Comparison of ENCODE assay signal across 1 cellular context in the genomic region with DNA sequence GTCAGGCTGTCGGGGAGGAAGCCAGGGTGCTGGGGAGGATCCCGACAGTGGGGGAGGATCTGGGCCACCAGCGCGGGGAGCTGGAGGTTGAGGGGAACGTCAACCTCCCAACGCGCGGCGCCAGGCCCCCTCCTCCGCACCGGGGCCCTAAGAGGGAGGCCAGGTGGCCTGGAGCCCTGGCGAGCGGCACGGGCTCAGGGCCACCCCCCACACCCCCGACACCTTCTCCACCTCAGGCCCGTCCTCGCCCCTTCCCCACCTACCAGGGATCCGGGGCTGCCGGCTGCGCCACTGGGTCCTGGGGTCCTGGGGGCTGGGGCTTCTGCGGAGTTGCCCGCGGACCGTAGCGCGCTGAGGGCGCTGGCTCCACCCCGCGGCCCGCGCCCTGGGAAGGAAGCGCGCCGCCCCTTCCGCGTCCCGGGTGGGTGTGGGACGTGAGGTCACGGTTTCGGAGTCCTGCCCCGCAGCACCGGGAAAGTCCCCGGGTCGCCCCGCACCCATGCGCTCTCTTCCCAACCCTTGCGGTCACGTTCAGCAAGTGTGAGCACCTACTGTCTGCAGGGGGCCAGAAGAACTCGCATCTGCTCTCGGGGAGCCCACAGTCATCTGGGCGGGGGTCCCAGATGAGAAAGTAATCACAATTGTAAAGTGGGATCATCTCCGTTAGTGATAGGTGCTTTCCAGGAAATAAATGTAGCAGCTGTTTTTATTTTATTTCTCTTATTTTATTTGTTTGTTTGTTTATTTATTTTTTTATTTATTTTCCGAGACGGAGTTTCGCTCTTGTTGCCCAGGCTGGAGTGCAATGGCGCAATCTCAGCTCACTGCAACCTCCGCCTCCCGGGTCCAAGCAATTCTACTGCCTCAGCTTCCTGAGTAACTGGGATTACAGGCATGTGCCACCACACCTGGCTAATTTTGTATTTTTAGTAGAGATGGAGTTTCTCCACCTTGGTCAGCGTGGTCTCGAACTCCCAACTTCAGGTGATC.
TF ChIP-seq lines count a peak whose summit lies in the region.

A gene (minus strand): TSS at position 362 of the 990 bp plus-strand sequence. CDS start 13,335 bp downstream, outside the sequence.

TF ChIP-seq in HepG2, 621 proteins besides CTCF, POLR2A, EP300 and RAD21 (continued from another document and continues in another):
- TF ChIP-seq, protein P1, sequence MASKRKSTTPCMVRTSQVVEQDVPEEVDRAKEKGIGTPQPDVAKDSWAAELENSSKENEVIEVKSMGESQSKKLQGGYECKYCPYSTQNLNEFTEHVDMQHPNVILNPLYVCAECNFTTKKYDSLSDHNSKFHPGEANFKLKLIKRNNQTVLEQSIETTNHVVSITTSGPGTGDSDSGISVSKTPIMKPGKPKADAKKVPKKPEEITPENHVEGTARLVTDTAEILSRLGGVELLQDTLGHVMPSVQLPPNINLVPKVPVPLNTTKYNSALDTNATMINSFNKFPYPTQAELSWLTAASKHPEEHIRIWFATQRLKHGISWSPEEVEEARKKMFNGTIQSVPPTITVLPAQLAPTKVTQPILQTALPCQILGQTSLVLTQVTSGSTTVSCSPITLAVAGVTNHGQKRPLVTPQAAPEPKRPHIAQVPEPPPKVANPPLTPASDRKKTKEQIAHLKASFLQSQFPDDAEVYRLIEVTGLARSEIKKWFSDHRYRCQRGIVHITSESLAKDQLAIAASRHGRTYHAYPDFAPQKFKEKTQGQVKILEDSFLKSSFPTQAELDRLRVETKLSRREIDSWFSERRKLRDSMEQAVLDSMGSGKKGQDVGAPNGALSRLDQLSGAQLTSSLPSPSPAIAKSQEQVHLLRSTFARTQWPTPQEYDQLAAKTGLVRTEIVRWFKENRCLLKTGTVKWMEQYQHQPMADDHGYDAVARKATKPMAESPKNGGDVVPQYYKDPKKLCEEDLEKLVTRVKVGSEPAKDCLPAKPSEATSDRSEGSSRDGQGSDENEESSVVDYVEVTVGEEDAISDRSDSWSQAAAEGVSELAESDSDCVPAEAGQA (IDR thresholded peaks at IDR 0.05; ENCODE audit: low read depth), result no peak
- TF ChIP-seq, protein P1 (CRISPR knock-in tag; IDR thresholded peaks at IDR 0.05; ENCODE audit: borderline replicate concordance), result no peak
- no peak for TF ChIP-seq GTF2F1 (IDR thresholded peaks at IDR 0.05; ENCODE audit: low read length)
- no peak for TF ChIP-seq KDM5B (CRISPR knock-in tag; IDR thresholded peaks at IDR 0.05; ENCODE audit: borderline replicate concordance)
- 0 out of 2 replicates have a peak, but pooled peaks have one; percentile 49 for TF ChIP-seq NR1H2 (CRISPR knock-in tag; IDR thresholded peaks at IDR 0.05; ENCODE audit: borderline replicate concordance, low read depth)
- no peak for TF ChIP-seq ZNF567 (CRISPR knock-in tag; IDR thresholded peaks at IDR 0.05; ENCODE audit: borderline replicate concordance)
- no peak for TF ChIP-seq ZKSCAN1 (IDR thresholded peaks at IDR 0.05; ENCODE audit: low read length)
- TF ChIP-seq SPEN (CRISPR knock-in tag; IDR thresholded peaks at IDR 0.05; ENCODE audit: low read depth), result no peak
- TF ChIP-seq PHF8 (CRISPR knock-in tag; IDR thresholded peaks at IDR 0.05), result peak; percentile 76
- TF ChIP-seq NR2F1 (CRISPR knock-in tag; IDR thresholded peaks at IDR 0.05), result no peak
- TF ChIP-seq, protein P2, sequence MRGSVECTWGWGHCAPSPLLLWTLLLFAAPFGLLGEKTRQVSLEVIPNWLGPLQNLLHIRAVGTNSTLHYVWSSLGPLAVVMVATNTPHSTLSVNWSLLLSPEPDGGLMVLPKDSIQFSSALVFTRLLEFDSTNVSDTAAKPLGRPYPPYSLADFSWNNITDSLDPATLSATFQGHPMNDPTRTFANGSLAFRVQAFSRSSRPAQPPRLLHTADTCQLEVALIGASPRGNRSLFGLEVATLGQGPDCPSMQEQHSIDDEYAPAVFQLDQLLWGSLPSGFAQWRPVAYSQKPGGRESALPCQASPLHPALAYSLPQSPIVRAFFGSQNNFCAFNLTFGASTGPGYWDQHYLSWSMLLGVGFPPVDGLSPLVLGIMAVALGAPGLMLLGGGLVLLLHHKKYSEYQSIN (CRISPR knock-in tag; IDR thresholded peaks at IDR 0.05; ENCODE audit: borderline replicate concordance), result no peak
- 0 out of 2 replicates have a peak, but pooled peaks have one; percentile 24 for TF ChIP-seq MIER3 (CRISPR knock-in tag; IDR thresholded peaks at IDR 0.05; ENCODE audit: borderline replicate concordance)
- no peak for TF ChIP-seq ATAD3A (CRISPR knock-in tag; IDR thresholded peaks at IDR 0.05)
- TF ChIP-seq, protein P3, sequence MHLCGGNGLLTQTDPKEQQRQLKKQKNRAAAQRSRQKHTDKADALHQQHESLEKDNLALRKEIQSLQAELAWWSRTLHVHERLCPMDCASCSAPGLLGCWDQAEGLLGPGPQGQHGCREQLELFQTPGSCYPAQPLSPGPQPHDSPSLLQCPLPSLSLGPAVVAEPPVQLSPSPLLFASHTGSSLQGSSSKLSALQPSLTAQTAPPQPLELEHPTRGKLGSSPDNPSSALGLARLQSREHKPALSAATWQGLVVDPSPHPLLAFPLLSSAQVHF (CRISPR knock-in tag; IDR thresholded peaks at IDR 0.05), result no peak
- no peak for TF ChIP-seq ZNF713 (CRISPR knock-in tag; IDR thresholded peaks at IDR 0.05)
- no peak for TF ChIP-seq TBL1XR1 (IDR thresholded peaks at IDR 0.05; ENCODE audit: borderline replicate concordance, low read length, partially characterized antibody)
- TF ChIP-seq JARID2 (CRISPR knock-in tag; IDR thresholded peaks at IDR 0.05; ENCODE audit: insufficient replicate concordance), result no peak
- peak; percentile 18; the same call in 1 of the 2 replicates for TF ChIP-seq ZNF614 (CRISPR knock-in tag; IDR thresholded peaks at IDR 0.05; ENCODE audit: borderline replicate concordance)
- no peak for TF ChIP-seq ELF4 (CRISPR knock-in tag; IDR thresholded peaks at IDR 0.05; ENCODE audit: borderline replicate concordance)
- no peak for TF ChIP-seq TCF7L2 (IDR thresholded peaks at IDR 0.05; ENCODE audit: low read depth, low read length)
- no peak for TF ChIP-seq TCF7 (IDR thresholded peaks at IDR 0.05; ENCODE audit: low read depth)
- TF ChIP-seq, protein P4, sequence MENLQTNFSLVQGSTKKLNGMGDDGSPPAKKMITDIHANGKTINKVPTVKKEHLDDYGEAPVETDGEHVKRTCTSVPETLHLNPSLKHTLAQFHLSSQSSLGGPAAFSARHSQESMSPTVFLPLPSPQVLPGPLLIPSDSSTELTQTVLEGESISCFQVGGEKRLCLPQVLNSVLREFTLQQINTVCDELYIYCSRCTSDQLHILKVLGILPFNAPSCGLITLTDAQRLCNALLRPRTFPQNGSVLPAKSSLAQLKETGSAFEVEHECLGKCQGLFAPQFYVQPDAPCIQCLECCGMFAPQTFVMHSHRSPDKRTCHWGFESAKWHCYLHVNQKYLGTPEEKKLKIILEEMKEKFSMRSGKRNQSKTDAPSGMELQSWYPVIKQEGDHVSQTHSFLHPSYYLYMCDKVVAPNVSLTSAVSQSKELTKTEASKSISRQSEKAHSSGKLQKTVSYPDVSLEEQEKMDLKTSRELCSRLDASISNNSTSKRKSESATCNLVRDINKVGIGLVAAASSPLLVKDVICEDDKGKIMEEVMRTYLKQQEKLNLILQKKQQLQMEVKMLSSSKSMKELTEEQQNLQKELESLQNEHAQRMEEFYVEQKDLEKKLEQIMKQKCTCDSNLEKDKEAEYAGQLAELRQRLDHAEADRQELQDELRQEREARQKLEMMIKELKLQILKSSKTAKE (CRISPR knock-in tag; IDR thresholded peaks at IDR 0.05; ENCODE audit: borderline replicate concordance), result no peak
- TF ChIP-seq, protein P5, sequence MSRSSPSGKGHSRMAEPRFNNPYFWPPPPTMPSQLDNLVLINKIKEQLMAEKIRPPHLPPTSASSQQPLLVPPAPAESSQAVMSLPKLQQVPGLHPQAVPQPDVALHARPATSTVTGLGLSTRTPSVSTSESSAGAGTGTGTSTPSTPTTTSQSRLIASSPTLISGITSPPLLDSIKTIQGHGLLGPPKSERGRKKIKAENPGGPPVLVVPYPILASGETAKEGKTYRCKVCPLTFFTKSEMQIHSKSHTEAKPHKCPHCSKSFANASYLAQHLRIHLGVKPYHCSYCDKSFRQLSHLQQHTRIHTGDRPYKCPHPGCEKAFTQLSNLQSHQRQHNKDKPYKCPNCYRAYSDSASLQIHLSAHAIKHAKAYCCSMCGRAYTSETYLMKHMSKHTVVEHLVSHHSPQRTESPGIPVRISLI (CRISPR knock-in tag; IDR thresholded peaks at IDR 0.05; ENCODE audit: borderline replicate concordance), result no peak
- no peak for TF ChIP-seq U2AF2 (IDR thresholded peaks at IDR 0.05; ENCODE audit: low read depth, low read length)
- no peak for TF ChIP-seq ZNF282 (IDR thresholded peaks at IDR 0.05; ENCODE audit: partially characterized antibody)
- TF ChIP-seq SP1 (IDR thresholded peaks at IDR 0.05), result no peak
- 0 out of 2 replicates have a peak, but pooled peaks have one; percentile 26 for TF ChIP-seq SP1 (CRISPR knock-in tag; IDR thresholded peaks at IDR 0.05)
- peak; percentile 78 for TF ChIP-seq KDM2A (CRISPR knock-in tag; IDR thresholded peaks at IDR 0.05; ENCODE audit: borderline replicate concordance, low read depth)
- TF ChIP-seq RBM39 (IDR thresholded peaks at IDR 0.05; ENCODE audit: low read depth, low read length, poor library complexity, severe bottlenecking), result no peak
- TF ChIP-seq ZNF709 (CRISPR knock-in tag; IDR thresholded peaks at IDR 0.05), result no peak
- TF ChIP-seq TEAD3 (CRISPR knock-in tag; optimal IDR thresholded peaks at IDR 0.05; ENCODE audit: borderline replicate concordance), result peak; percentile 20
- no peak for TF ChIP-seq ELF3 (CRISPR knock-in tag; IDR thresholded peaks at IDR 0.05)
- TF ChIP-seq, protein P6, sequence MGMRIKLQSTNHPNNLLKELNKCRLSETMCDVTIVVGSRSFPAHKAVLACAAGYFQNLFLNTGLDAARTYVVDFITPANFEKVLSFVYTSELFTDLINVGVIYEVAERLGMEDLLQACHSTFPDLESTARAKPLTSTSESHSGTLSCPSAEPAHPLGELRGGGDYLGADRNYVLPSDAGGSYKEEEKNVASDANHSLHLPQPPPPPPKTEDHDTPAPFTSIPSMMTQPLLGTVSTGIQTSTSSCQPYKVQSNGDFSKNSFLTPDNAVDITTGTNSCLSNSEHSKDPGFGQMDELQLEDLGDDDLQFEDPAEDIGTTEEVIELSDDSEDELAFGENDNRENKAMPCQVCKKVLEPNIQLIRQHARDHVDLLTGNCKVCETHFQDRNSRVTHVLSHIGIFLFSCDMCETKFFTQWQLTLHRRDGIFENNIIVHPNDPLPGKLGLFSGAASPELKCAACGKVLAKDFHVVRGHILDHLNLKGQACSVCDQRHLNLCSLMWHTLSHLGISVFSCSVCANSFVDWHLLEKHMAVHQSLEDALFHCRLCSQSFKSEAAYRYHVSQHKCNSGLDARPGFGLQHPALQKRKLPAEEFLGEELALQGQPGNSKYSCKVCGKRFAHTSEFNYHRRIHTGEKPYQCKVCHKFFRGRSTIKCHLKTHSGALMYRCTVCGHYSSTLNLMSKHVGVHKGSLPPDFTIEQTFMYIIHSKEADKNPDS (CRISPR knock-in tag; IDR thresholded peaks at IDR 0.05), result no peak
- TF ChIP-seq RORA (CRISPR knock-in tag; IDR thresholded peaks at IDR 0.05), result no peak
- no peak for TF ChIP-seq MAF1 (CRISPR knock-in tag; IDR thresholded peaks at IDR 0.05; ENCODE audit: borderline replicate concordance)
- no peak for TF ChIP-seq ZNF589 (CRISPR knock-in tag; conservative IDR thresholded peaks at IDR 0.05)
- no peak for TF ChIP-seq ZNF550 (CRISPR knock-in tag; IDR thresholded peaks at IDR 0.05; ENCODE audit: borderline replicate concordance)
- TF ChIP-seq RNF2 (conservative IDR thresholded peaks at IDR 0.05; ENCODE audit: low read depth), result no peak
- peak; percentile 56; the same call in 1 of the 2 replicates for TF ChIP-seq ZNF768 (CRISPR knock-in tag; IDR thresholded peaks at IDR 0.05)
- TF ChIP-seq, protein P7, sequence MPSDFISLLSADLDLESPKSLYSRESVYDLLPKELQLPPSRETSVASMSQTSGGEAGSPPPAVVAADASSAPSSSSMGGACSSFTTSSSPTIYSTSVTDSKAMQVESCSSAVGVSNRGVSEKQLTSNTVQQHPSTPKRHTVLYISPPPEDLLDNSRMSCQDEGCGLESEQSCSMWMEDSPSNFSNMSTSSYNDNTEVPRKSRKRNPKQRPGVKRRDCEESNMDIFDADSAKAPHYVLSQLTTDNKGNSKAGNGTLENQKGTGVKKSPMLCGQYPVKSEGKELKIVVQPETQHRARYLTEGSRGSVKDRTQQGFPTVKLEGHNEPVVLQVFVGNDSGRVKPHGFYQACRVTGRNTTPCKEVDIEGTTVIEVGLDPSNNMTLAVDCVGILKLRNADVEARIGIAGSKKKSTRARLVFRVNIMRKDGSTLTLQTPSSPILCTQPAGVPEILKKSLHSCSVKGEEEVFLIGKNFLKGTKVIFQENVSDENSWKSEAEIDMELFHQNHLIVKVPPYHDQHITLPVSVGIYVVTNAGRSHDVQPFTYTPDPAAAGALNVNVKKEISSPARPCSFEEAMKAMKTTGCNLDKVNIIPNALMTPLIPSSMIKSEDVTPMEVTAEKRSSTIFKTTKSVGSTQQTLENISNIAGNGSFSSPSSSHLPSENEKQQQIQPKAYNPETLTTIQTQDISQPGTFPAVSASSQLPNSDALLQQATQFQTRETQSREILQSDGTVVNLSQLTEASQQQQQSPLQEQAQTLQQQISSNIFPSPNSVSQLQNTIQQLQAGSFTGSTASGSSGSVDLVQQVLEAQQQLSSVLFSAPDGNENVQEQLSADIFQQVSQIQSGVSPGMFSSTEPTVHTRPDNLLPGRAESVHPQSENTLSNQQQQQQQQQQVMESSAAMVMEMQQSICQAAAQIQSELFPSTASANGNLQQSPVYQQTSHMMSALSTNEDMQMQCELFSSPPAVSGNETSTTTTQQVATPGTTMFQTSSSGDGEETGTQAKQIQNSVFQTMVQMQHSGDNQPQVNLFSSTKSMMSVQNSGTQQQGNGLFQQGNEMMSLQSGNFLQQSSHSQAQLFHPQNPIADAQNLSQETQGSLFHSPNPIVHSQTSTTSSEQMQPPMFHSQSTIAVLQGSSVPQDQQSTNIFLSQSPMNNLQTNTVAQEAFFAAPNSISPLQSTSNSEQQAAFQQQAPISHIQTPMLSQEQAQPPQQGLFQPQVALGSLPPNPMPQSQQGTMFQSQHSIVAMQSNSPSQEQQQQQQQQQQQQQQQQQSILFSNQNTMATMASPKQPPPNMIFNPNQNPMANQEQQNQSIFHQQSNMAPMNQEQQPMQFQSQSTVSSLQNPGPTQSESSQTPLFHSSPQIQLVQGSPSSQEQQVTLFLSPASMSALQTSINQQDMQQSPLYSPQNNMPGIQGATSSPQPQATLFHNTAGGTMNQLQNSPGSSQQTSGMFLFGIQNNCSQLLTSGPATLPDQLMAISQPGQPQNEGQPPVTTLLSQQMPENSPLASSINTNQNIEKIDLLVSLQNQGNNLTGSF (CRISPR knock-in tag; IDR thresholded peaks at IDR 0.05), result no peak
- no peak for TF ChIP-seq SP5 (CRISPR knock-in tag; IDR thresholded peaks at IDR 0.05; ENCODE audit: borderline replicate concordance, low read depth)
